Comparison of ENCODE assay signal across 1 cellular context in the genomic region with DNA sequence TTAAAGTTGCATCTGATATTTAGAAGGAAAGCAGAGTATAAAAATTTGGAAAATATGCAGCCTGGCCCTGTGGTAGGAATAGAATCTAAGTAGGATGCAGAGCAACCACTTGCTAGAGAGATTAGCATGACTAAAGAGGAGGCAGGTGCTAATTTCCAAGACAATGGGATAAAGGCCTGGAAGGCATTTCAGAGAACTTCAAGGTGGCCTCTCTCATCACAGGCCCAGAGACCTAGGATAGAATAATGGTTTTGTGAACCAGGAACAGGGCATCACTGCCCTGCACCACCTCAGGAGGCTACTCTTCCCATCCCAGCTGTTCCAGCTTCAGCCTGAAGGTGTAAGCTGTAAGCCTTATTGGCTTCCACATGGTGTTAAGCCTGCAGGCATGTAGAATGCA.
TF ChIP-seq lines count a peak whose summit lies in the region.

No MANE protein-coding gene starts in this region.

TF ChIP-seq in H1, 55 proteins besides CTCF, POLR2A, EP300 and RAD21 (continued from another document):
- TF ChIP-seq YY1 (IDR thresholded peaks at IDR 0.05; ENCODE audit: low read depth, low read length) (peak; percentile 60; the same call in 1 of the 2 replicates), GABPA (IDR thresholded peaks at IDR 0.05; ENCODE audit: borderline replicate concordance, insufficient read depth, low read length) (no peak), SIX5 (IDR thresholded peaks at IDR 0.05; ENCODE audit: low read depth, low read length) (no peak), NRF1 (IDR thresholded peaks at IDR 0.05; ENCODE audit: low read depth, low read length) (no peak), KDM1A (IDR thresholded peaks at IDR 0.05; ENCODE audit: borderline replicate concordance, low read length) (peak; percentile 94; the same call in 1 of the 2 replicates), POU5F1 (IDR thresholded peaks at IDR 0.05; ENCODE audit: low read depth, low read length) (peak; percentile 91; the same call in 1 of the 2 replicates), HDAC2 (IDR thresholded peaks at IDR 0.05; ENCODE audit: borderline replicate concordance in 1 of 2, low read depth in 2 of 2, low read length in 2 of 2) (peak in 1 of 2 experiments; percentile 96; a peak in 2 of 4 replicates)
- TF ChIP-seq, protein P1, sequence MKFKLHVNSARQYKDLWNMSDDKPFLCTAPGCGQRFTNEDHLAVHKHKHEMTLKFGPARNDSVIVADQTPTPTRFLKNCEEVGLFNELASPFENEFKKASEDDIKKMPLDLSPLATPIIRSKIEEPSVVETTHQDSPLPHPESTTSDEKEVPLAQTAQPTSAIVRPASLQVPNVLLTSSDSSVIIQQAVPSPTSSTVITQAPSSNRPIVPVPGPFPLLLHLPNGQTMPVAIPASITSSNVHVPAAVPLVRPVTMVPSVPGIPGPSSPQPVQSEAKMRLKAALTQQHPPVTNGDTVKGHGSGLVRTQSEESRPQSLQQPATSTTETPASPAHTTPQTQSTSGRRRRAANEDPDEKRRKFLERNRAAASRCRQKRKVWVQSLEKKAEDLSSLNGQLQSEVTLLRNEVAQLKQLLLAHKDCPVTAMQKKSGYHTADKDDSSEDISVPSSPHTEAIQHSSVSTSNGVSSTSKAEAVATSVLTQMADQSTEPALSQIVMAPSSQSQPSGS (IDR thresholded peaks at IDR 0.05; ENCODE audit: low read length): peak; percentile 29; the same call in 1 of the 2 replicates
TF ChIP-seq in H1: peak in this region for 10.
